Comparison of ENCODE assay signal across 10 cellular contexts in genomic region chrX:30513284-30513683, GRCh38.
A peak's percentile ranks its signal among the peaks of the same experiment; 100 is the strongest.
DNase-seq lines count a peak whose midpoint lies in the region; ATAC-seq, FAIRE-seq and TF ChIP-seq lines count a peak whose summit lies in the region.
"Had no signal": no experiment of that assay in that cellular context is flagged by ENCODE, and none has a peak within 500 bp of the region (broad histone marks: within the 10 kb centered on the region; RNA-seq: fewer than 3 reads in every experiment).

No MANE protein-coding gene starts in this region.

- H3K27me3 Mint-ChIP-seq in activated T-helper 17 cell treated with anti-CD3 and anti-CD28 coated beads, Interleukin-2, amount 50 U/mL, for 72 hours, result no peaks in the 10 kb centered on the region
- H3K27me3 Mint-ChIP-seq: activated CD8-positive, alpha-beta memory T cell treated with anti-CD3 and anti-CD28 coated beads, Interleukin-2, amount 10 ng/mL, durations not matched to agents 7 days and 5 days had no signal

- H3K9me3 Mint-ChIP-seq in activated T-helper 17 cell treated with anti-CD3 and anti-CD28 coated beads, Interleukin-2, amount 50 U/mL, for 72 hours, result no peaks in the 10 kb centered on the region

- no peak overlapping the region for H3K27ac Mint-ChIP-seq in activated T-helper 17 cell treated with anti-CD3 and anti-CD28 coated beads, Interleukin-2, amount 50 U/mL, for 72 hours
- H3K27ac Mint-ChIP-seq: activated CD8-positive, alpha-beta memory T cell treated with anti-CD3 and anti-CD28 coated beads, Interleukin-2, amount 10 ng/mL, durations not matched to agents 7 days and 5 days had no signal

- no peaks in the 10 kb centered on the region for H3K36me3 ChIP-seq in kidney epithelial cell (ENCODE audit: control insufficient read depth, insufficient read depth, low read length)

- H3K27me3 ChIP-seq in kidney epithelial cell (ENCODE audit: control insufficient read depth, insufficient read depth, low read length), result no peaks in the 10 kb centered on the region

- DNase-seq in D721Med (ENCODE audit: insufficient read length, low spot score) (no peak), kidney epithelial cell (ENCODE audit: low read depth) (no peak), 8988T (no peak)
- no peak for DNase-seq in activated CD4-positive, alpha-beta T cell treated with anti-CD3 and anti-CD28 coated beads, Interleukin-2, amount 50 U/mL, for 48 hours
- DNase-seq: activated CD8-positive, alpha-beta memory T cell treated with anti-CD3 and anti-CD28 coated beads, Interleukin-2, amount 10 ng/mL, durations not matched to agents 7 days and 5 days; NCI-H1105 treated with DMSO at 0.1 percent for 48 hours had no signal

- no peak overlapping the region for H3K4me3 Mint-ChIP-seq in activated T-helper 17 cell treated with anti-CD3 and anti-CD28 coated beads, Interleukin-2, amount 50 U/mL, for 72 hours
- H3K4me3 Mint-ChIP-seq: activated CD8-positive, alpha-beta memory T cell treated with anti-CD3 and anti-CD28 coated beads, Interleukin-2, amount 10 ng/mL, durations not matched to agents 7 days and 5 days had no signal

- no peak for FAIRE-seq in D721Med (lab: Jason Lieb, UNC)

- TF ChIP-seq CTCF in D721Med (IDR thresholded peaks at IDR 0.05; ENCODE audit: insufficient read depth, missing control alignments) (peak; percentile 18), kidney epithelial cell (IDR thresholded peaks at IDR 0.05; ENCODE audit: insufficient read depth, low read length, poor library complexity, severe bottlenecking) (peak; percentile 56)

- peak; percentile 47 for ATAC-seq in GM21825 (IDR thresholded peaks at IDR 0.05; ENCODE audit: unreplicated experiment)
- ATAC-seq in SK-N-SH treated with all-trans-retinoic acid at 6 μM for 48 hours, result peak; percentile 58
- ATAC-seq in GM21390 (IDR thresholded peaks at IDR 0.05; ENCODE audit: unreplicated experiment), result no peak
- no peak for ATAC-seq in activated T-helper 17 cell treated with anti-CD3 and anti-CD28 coated beads, Interleukin-2, amount 50 U/mL, for 72 hours (replicated peaks)
- ATAC-seq: activated CD8-positive, alpha-beta memory T cell treated with anti-CD3 and anti-CD28 coated beads, Interleukin-2, amount 10 ng/mL, durations not matched to agents 7 days and 5 days had no signal

- no peak overlapping the region for H3K4me3 ChIP-seq in kidney epithelial cell (ENCODE audit: low read depth, low read length)

- no peaks in the 10 kb centered on the region for H3K4me1 Mint-ChIP-seq in activated T-helper 17 cell treated with anti-CD3 and anti-CD28 coated beads, Interleukin-2, amount 50 U/mL, for 72 hours
- H3K4me1 Mint-ChIP-seq: activated CD8-positive, alpha-beta memory T cell treated with anti-CD3 and anti-CD28 coated beads, Interleukin-2, amount 10 ng/mL, durations not matched to agents 7 days and 5 days had no signal

- no peaks in the 10 kb centered on the region for H3K36me3 Mint-ChIP-seq in activated T-helper 17 cell treated with anti-CD3 and anti-CD28 coated beads, Interleukin-2, amount 50 U/mL, for 72 hours (ENCODE audit: low read depth)
- H3K36me3 Mint-ChIP-seq: activated CD8-positive, alpha-beta memory T cell treated with anti-CD3 and anti-CD28 coated beads, Interleukin-2, amount 10 ng/mL, durations not matched to agents 7 days and 5 days had no signal

TF ChIP-seq in SK-N-SH treated with all-trans-retinoic acid at 6 μM for 48 hours, 23 proteins besides CTCF, POLR2A, EP300 and RAD21:
- no peak for TF ChIP-seq RARB (CRISPR knock-in tag; IDR thresholded peaks at IDR 0.05)
- no peak for TF ChIP-seq SNAI2 (CRISPR knock-in tag; IDR thresholded peaks at IDR 0.05)
- no peak for TF ChIP-seq TOX (CRISPR knock-in tag; IDR thresholded peaks at IDR 0.05; ENCODE audit: borderline replicate concordance)
- TF ChIP-seq ESRRG (CRISPR knock-in tag; IDR thresholded peaks at IDR 0.05), result no peak
- no peak for TF ChIP-seq POU6F1 (CRISPR knock-in tag; IDR thresholded peaks at IDR 0.05; ENCODE audit: borderline replicate concordance, low read depth)
- no peak for TF ChIP-seq GLIS3 (CRISPR knock-in tag; IDR thresholded peaks at IDR 0.05)
- TF ChIP-seq ZNF70 (CRISPR knock-in tag; IDR thresholded peaks at IDR 0.05), result no peak
- TF ChIP-seq OSR1 (CRISPR knock-in tag; IDR thresholded peaks at IDR 0.05), result no peak
- no peak for TF ChIP-seq ZFP30 (CRISPR knock-in tag; IDR thresholded peaks at IDR 0.05)
- TF ChIP-seq ZNF565 (CRISPR knock-in tag; conservative IDR thresholded peaks at IDR 0.05; ENCODE audit: low read depth), result no peak
TF ChIP-seq in SK-N-SH treated with all-trans-retinoic acid at 6 μM for 48 hours: peak in this region for 0.

Comparison
In these comparisons a context has a peak if more than half of its experiments do, and no peak if none do; other contexts are left out.
1. ATAC-seq: peak in GM21825 (single experiment) and SK-N-SH treated with all-trans-retinoic acid at 6 μM for 48 hours (single experiment); none in GM21390 (single experiment) and activated T-helper 17 cell treated with anti-CD3 and anti-CD28 coated beads, Interleukin-2, amount 50 U/mL, for 72 hours (single experiment).